7 cellular contexts compared by ENCODE assay signal in genomic region chr5:103205991-103206700, GRCh38.
"Had no signal": no experiment of that assay in that cellular context is flagged by ENCODE, and none has a peak within 500 bp of the region (broad histone marks: within the 10 kb centered on the region; RNA-seq: fewer than 3 reads in every experiment).

No MANE protein-coding gene starts in this region.

- H3K9me3 Mint-ChIP-seq: HFFc6 had no signal

- H3K4me3 Mint-ChIP-seq: HFFc6 had no signal

- H3K27ac Mint-ChIP-seq: HFFc6 had no signal

- DNase-seq: GM23248, GOT3, H7, HFFc6, IMR-90 had no signal

- ATAC-seq: HCT116, K562 had no signal
